ENCODE assay signal across 18 cellular contexts in the genomic region with DNA sequence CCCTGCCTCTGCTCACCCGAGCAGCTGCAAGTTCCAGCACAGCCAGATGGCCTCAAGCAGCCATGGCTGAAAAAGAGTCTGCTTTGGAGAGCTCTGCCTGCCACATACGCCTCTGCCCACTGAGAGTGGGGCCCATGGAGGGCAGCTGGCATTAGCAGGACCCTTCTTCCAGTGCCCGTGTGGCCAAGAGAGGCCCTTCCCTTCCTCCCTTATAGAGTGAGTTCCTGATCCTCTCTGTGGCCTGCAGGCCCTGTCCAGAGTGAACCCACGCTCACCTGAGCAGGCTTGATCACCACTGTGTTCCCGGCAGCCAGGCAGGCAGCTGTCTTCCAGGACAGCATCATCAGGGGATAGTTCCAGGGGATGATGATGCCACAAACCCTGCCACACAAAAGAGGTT. TPM values are rescaled to one million over a fixed set of nuclear protein-coding genes. Genes with fewer than 3 reads are reported as not detected.
DNase-seq lines count a peak whose midpoint lies in the region; ATAC-seq and TF ChIP-seq lines count a peak whose summit lies in the region.
"Had no signal": no experiment of that assay in that cellular context is flagged by ENCODE, and none has a peak within 500 bp of the region (broad histone marks: within the 10 kb centered on the region; RNA-seq: fewer than 3 reads in every experiment).

No MANE protein-coding gene starts in this region.

- intact Hi-C loops in heart right ventricle (cut with DNase I) (no loop called here), left ventricle myocardium superior (cut with micrococcal nuclease) (no loop called here), left cardiac atrium (cut with DNase I) (no loop called here), aorta (cut with DNase I) (no loop called here)

- ATAC-seq in heart right ventricle (no peak), left ventricle myocardium superior (no peak), left cardiac atrium (no peak), aorta (ENCODE audit: low FRiP score) (no peak)
- ATAC-seq: activated T-cell treated with anti-CD3 and anti-CD28 coated beads, Interleukin-2, amount 50 U/mL, for 4 hours; gastroesophageal sphincter had no signal

- no peak overlapping the region for H3K4me3 Mint-ChIP-seq in osteocyte (ENCODE audit: unreplicated experiment)
- H3K4me3 Mint-ChIP-seq: activated CD4-positive, alpha-beta T cell treated with anti-CD3 and anti-CD28 coated beads, Interleukin-2, amount 10 ng/mL, durations not matched to agents 24 days and 14 days; activated T-cell treated with anti-CD3 and anti-CD28 coated beads, Interleukin-2, amount 50 U/mL, for 4 hours had no signal

- no peaks in the 10 kb centered on the region for H3K9me3 Mint-ChIP-seq in osteocyte (ENCODE audit: unreplicated experiment)
- H3K9me3 Mint-ChIP-seq: activated CD4-positive, alpha-beta T cell treated with anti-CD3 and anti-CD28 coated beads, Interleukin-2, amount 10 ng/mL, durations not matched to agents 24 days and 14 days; activated T-cell treated with anti-CD3 and anti-CD28 coated beads, Interleukin-2, amount 50 U/mL, for 4 hours had no signal

- no peaks in the 10 kb centered on the region for H3K9me3 ChIP-seq in heart right ventricle
- no peaks in the 10 kb centered on the region for H3K9me3 ChIP-seq in aorta (ENCODE audit: control insufficient read depth, low read length)
- H3K9me3 ChIP-seq: breast epithelium, gastroesophageal sphincter, MG63 had no signal

- 89 to 94% methylated on average over 5 of the region's 5 CpGs for WGBS in heart right ventricle, 2 donors
- 92 to 93% methylated on average over 5 of the region's 5 CpGs for WGBS in aorta, 2 donors

- no peaks in the 10 kb centered on the region for H3K27me3 ChIP-seq in heart right ventricle
- H3K27me3 ChIP-seq in aorta (ENCODE audit: control insufficient read depth in 1 of 2, insufficient read depth in 2 of 2, low read length in 1 of 2) = no peaks in the 10 kb centered on the region
- H3K27me3 ChIP-seq: breast epithelium, dorsolateral prefrontal cortex, gastroesophageal sphincter, MG63 had no signal

- H3K27ac Mint-ChIP-seq in osteocyte (ENCODE audit: unreplicated experiment) = no peak overlapping the region
- H3K27ac Mint-ChIP-seq: activated CD4-positive, alpha-beta T cell treated with anti-CD3 and anti-CD28 coated beads, Interleukin-2, amount 10 ng/mL, durations not matched to agents 24 days and 14 days had no signal

- no peaks in the 10 kb centered on the region for H3K4me1 Mint-ChIP-seq in osteocyte (ENCODE audit: unreplicated experiment)
- H3K4me1 Mint-ChIP-seq: activated CD4-positive, alpha-beta T cell treated with anti-CD3 and anti-CD28 coated beads, Interleukin-2, amount 10 ng/mL, durations not matched to agents 24 days and 14 days had no signal

- H3K4me3 ChIP-seq in heart right ventricle (no peak overlapping the region), aorta (ENCODE audit: low read length in 2 of 2) (no peak overlapping the region)
- H3K4me3 ChIP-seq: breast epithelium, dorsolateral prefrontal cortex, gastroesophageal sphincter, MG63 had no signal

- no peaks in the 10 kb centered on the region for H3K36me3 Mint-ChIP-seq in osteocyte (ENCODE audit: unreplicated experiment)

- H3K27ac ChIP-seq in heart right ventricle (no peak overlapping the region), aorta (ENCODE audit: low read depth in 1 of 2, low read length in 2 of 2) (no peak overlapping the region)
- H3K27ac ChIP-seq: breast epithelium, dorsolateral prefrontal cortex, gastroesophageal sphincter, HL-60 had no signal

- H3K27me3 Mint-ChIP-seq in osteocyte (ENCODE audit: unreplicated experiment) = peaks cover 25% of the 10 kb centered on the region

- H3K36me3 ChIP-seq in heart right ventricle (peaks cover 0 to 6% (median 0%) of the 10 kb centered on the region in 9 donors), aorta (ENCODE audit: control insufficient read depth in 1 of 2, insufficient read depth in 2 of 2, low read length in 1 of 2) (no peaks in the 10 kb centered on the region)
- H3K36me3 ChIP-seq: breast epithelium, MG63 had no signal

- no peak for TF ChIP-seq CTCF in heart right ventricle (IDR thresholded peaks at IDR 0.05)
- no peak for TF ChIP-seq CTCF in osteocyte (IDR thresholded peaks at IDR 0.05)

- peaks cover 0 to 9% (median 0%) of the 10 kb centered on the region in 9 donors for H3K4me1 ChIP-seq in heart right ventricle
- H3K4me1 ChIP-seq in aorta (ENCODE audit: control insufficient read depth in 1 of 2, insufficient read depth in 2 of 2, low read length in 2 of 2) = no peaks in the 10 kb centered on the region
- H3K4me1 ChIP-seq: gastroesophageal sphincter had no signal

- DNase-seq in heart right ventricle (peak; percentile 1 to 2), left ventricle myocardium superior (no peak), left cardiac atrium (peak; percentile 10), osteocyte (ENCODE audit: extremely low spot score, unreplicated experiment) (peak; percentile 74), aorta (peak; percentile 19 to 50), RPMI8226 (no peak), foreskin melanocyte (no peak)
- DNase-seq: activated CD4-positive, alpha-beta T cell treated with anti-CD3 and anti-CD28 coated beads, Interleukin-2, amount 10 ng/mL, durations not matched to agents 24 days and 14 days; erythroblast; MG63; NCI-H748 treated with DMSO at 0.1 percent for 48 hours; stimulated activated naive CD4-positive, alpha-beta T cell; trophoblast cell had no signal

RNA-seq across cellular contexts. Expression of gene SLC41A3, which starts 41.4 kb away (rescaled TPM):
- 10 to 100 TPM; 29.4 to 48.2 (median 40.1) TPM for total RNA-seq in heart right ventricle
- 10 to 100 TPM; 28.6 to 49.5 TPM for polyA plus RNA-seq in heart right ventricle
- total RNA-seq in left ventricle myocardium superior = 35.4 TPM
- total RNA-seq in left cardiac atrium = 10 to 100 TPM; 31.1 to 34.0 TPM
- total RNA-seq in osteocyte = 80.6 and 89.2 TPM in 2 replicates
- 10 to 100 TPM; 62.1 to 71.4 TPM for total RNA-seq in aorta
- polyA plus RNA-seq in aorta = 10 to 100 TPM; 32.6 to 71.4 TPM

RNA-seq across cellular contexts. Expression of gene ALDH1L1, which starts 55.0 kb away (rescaled TPM):
- total RNA-seq in heart right ventricle (10 to 100 TPM; 25.5 to 45.9 (median 32.1) TPM), left ventricle myocardium superior (16.6 TPM), left cardiac atrium (10 to 100 TPM; 20.2 to 22.9 TPM), osteocyte (1.4 and 1.5 TPM in 2 replicates), aorta (10 to 100 TPM; 10.9 to 31.2 TPM)
- polyA plus RNA-seq in heart right ventricle (10 to 100 TPM; 14.9 to 27.0 TPM), aorta (10 to 100 TPM; 14.4 to 91.2 TPM)
- total RNA-seq: activated CD4-positive, alpha-beta T cell treated with anti-CD3 and anti-CD28 coated beads, Interleukin-2, amount 10 ng/mL, durations not matched to agents 24 days and 14 days had no signal

Comparison
In these comparisons a context has a peak if more than half of its experiments do, and no peak if none do; other contexts are left out.
1. DNase-seq: peak in heart right ventricle (2 of 2), left cardiac atrium (single experiment), osteocyte (single experiment) and aorta (2 of 2); none in left ventricle myocardium superior (single experiment), RPMI8226 (single experiment) and foreskin melanocyte (single experiment).